Comparison of ENCODE assay signal across 9 cellular contexts in the genomic region with DNA sequence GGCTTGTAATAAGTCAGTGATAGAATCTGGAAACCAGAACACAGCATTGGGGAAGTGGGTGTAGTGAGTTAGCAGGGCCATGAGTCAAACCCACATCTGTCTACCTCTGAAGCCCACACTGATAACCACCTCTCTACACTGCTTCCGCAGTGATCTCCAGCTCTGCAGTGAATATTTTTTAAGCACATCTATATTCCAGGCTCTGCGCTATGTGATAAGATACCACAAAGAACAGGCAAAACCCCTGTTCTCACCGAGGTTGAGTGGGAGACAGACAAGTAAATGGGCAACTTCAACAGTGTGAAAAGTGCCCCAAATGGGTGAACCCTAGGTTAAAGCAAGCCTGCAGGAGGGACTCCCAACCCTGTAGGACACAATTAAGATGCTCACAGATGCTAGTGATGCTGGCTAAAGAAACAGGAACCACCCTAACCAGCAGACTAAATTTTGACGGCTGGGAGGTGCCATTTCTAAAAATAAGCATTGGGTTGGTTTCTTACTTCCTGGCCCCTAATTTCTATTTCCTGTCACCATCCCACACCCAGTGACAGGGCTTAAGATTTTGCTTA.
DNase-seq lines count a peak whose midpoint lies in the region; ATAC-seq and TF ChIP-seq lines count a peak whose summit lies in the region.
"Had no signal": no experiment of that assay in that cellular context is flagged by ENCODE, and none has a peak within 500 bp of the region (broad histone marks: within the 10 kb centered on the region; RNA-seq: fewer than 3 reads in every experiment).

No MANE protein-coding gene starts in this region.

- H4K91ac ChIP-seq in mesenchymal stem cell (ENCODE audit: low read length): no peak overlapping the region

- no peak overlapping the region for H3K4ac ChIP-seq in mesenchymal stem cell (ENCODE audit: low read depth in 1 of 2, low read length in 2 of 2)

- no peak overlapping the region for H3K23ac ChIP-seq in mesenchymal stem cell (ENCODE audit: low read length in 2 of 2)

- peaks cover 2% of the 10 kb centered on the region for H3K4me1 ChIP-seq in psoas muscle
- peaks cover 21% of the 10 kb centered on the region for H3K4me1 ChIP-seq in mesenchymal stem cell (ENCODE audit: control insufficient read depth, insufficient read depth, low read depth, low read length)

- WGBS in psoas muscle, 3 donors: 69 to 75% (median 74%) methylated on average over 4 of the region's 4 CpGs
- 95% methylated on average over 4 of the region's 4 CpGs for WGBS in mesenchymal stem cell

- no peak overlapping the region for H3K18ac ChIP-seq in mesenchymal stem cell (ENCODE audit: low read depth in 1 of 2, low read length in 2 of 2)

- H3K27me3 ChIP-seq in psoas muscle (ENCODE audit: insufficient read depth in 3 of 3, low read length in 2 of 3): no peaks in the 10 kb centered on the region
- H3K27me3 ChIP-seq in mesenchymal stem cell (ENCODE audit: control insufficient read depth in 1 of 2, insufficient read depth in 1 of 2, low read length in 2 of 2): no peaks in the 10 kb centered on the region
- H3K27me3 ChIP-seq: cardiac muscle cell had no signal

- no peak overlapping the region for H2BK15ac ChIP-seq in mesenchymal stem cell (ENCODE audit: low read depth, poor library complexity, severe bottlenecking)

- H3K9me3 ChIP-seq in psoas muscle: peaks cover 8% of the 10 kb centered on the region
- peaks cover 11% of the 10 kb centered on the region for H3K9me3 ChIP-seq in mesenchymal stem cell (ENCODE audit: control insufficient read depth, low read length)

- H2BK120ac ChIP-seq in mesenchymal stem cell (ENCODE audit: low read depth, low read length): no peak overlapping the region

- no peaks in the 10 kb centered on the region for H3K36me3 ChIP-seq in psoas muscle (ENCODE audit: insufficient read depth in 1 of 2, low read depth in 1 of 2)
- H3K36me3 ChIP-seq in mesenchymal stem cell (ENCODE audit: control insufficient read depth in 1 of 2, insufficient read depth in 2 of 2, low read depth in 1 of 2, low read length in 2 of 2): no peaks in the 10 kb centered on the region
- H3K36me3 ChIP-seq: cardiac muscle cell had no signal

- no peak overlapping the region for H2AK5ac ChIP-seq in mesenchymal stem cell (ENCODE audit: low read length, severe bottlenecking)

- no peak for TF ChIP-seq CTCF in psoas muscle (IDR thresholded peaks at IDR 0.05)

- H2BK12ac ChIP-seq in mesenchymal stem cell (ENCODE audit: low read length in 2 of 2): no peak overlapping the region

- H3K27ac ChIP-seq in psoas muscle (no peak overlapping the region), mesenchymal stem cell (ENCODE audit: low read length, poor library complexity, severe bottlenecking) (no peak overlapping the region)
- H3K27ac ChIP-seq: cardiac muscle cell had no signal

- no peaks in the 10 kb centered on the region for H3K79me1 ChIP-seq in mesenchymal stem cell (replicated peaks; ENCODE audit: low read length, poor library complexity, severe bottlenecking)

- TF ChIP-seq POLR2A in GM15510 (IDR thresholded peaks at IDR 0.05; ENCODE audit: borderline replicate concordance, extremely low read depth, insufficient read length): peak; percentile 30

- H3K9ac ChIP-seq in mesenchymal stem cell (ENCODE audit: low read length): no peak overlapping the region

- no peak overlapping the region for H2AFZ ChIP-seq in mesenchymal stem cell (ENCODE audit: low read depth, low read length)

- DNase-seq in NOMO-1 (lab: John Stamatoyannopoulos, UW; ENCODE audit: unreplicated experiment in 2 of 2): peak; percentile 80 to 81
- DNase-seq in amniotic epithelial cell (ENCODE audit: low read depth): peak; percentile 45
- DNase-seq in psoas muscle: no peak
- DNase-seq in mesenchymal stem cell: no peak
- DNase-seq in SK-N-DZ (ENCODE audit: low spot score): no peak
- DNase-seq in GM03348 (ENCODE audit: low spot score): no peak

- no peak overlapping the region for H3K14ac ChIP-seq in mesenchymal stem cell (ENCODE audit: low read length in 2 of 2)

- ATAC-seq in HG02588 (IDR thresholded peaks at IDR 0.05; ENCODE audit: unreplicated experiment): peak; percentile 46
- no peak for ATAC-seq in psoas muscle

- H3K4me3 ChIP-seq in psoas muscle (no peak overlapping the region), mesenchymal stem cell (ENCODE audit: insufficient read depth in 1 of 2, low read depth in 1 of 2, low read length in 2 of 2) (no peak overlapping the region)
- H3K4me3 ChIP-seq: cardiac muscle cell had no signal

- H3K4me2 ChIP-seq in mesenchymal stem cell (ENCODE audit: low read length, poor library complexity, severe bottlenecking): no peak overlapping the region

- H4K8ac ChIP-seq in mesenchymal stem cell (ENCODE audit: low read length): no peak overlapping the region

- intact Hi-C loops in psoas muscle (cut with DNase I): loop anchor here (5.0 kb wide), 2 partner anchors 148 to 383 kb away; no protein-coding TSS in a partner anchor

- no peak overlapping the region for H2BK5ac ChIP-seq in mesenchymal stem cell (ENCODE audit: low read depth, low read length, poor library complexity, severe bottlenecking)

Comparison
In these comparisons a context has a peak if more than half of its experiments do, and no peak if none do; other contexts are left out.
1. DNase-seq: peak in NOMO-1 (2 of 2) and amniotic epithelial cell (single experiment); none in psoas muscle (0 of 2), mesenchymal stem cell (single experiment), SK-N-DZ (single experiment) and GM03348 (single experiment).